In genomic region chr14:36975834-36976233, GRCh38 we compare ENCODE assay signal across 11 cellular contexts.
A peak's percentile ranks its signal among the peaks of the same experiment; 100 is the strongest.
DNase-seq lines count a peak whose midpoint lies in the region; ATAC-seq, FAIRE-seq and TF ChIP-seq lines count a peak whose summit lies in the region.
"Had no signal": no experiment of that assay in that cellular context is flagged by ENCODE, and none has a peak within 500 bp of the region (broad histone marks: within the 10 kb centered on the region; RNA-seq: fewer than 3 reads in every experiment).

No MANE protein-coding gene starts in this region.

- ATAC-seq in A549 (peak; percentile 38 to 63; a peak in 3 of 6 replicates), gastrocnemius medialis (no peak)
- no peak for ATAC-seq in CD4-positive, alpha-beta T cell (ENCODE audit: poor library complexity)

- 59% methylated on average over 3 of the region's 3 CpGs for WGBS in A549 (ENCODE audit: missing lambda C conversion rate)

- H3K4me2 ChIP-seq in A549 = peak overlapping the region; percentile 32
- H3K4me2 ChIP-seq: smooth muscle cell had no signal

- no peaks in the 10 kb centered on the region for H3K4me1 Mint-ChIP-seq in CD4-positive, alpha-beta T cell (ENCODE audit: low read depth)
- H3K4me1 Mint-ChIP-seq: naive B cell had no signal

- TF ChIP-seq RAD21 in A549 (conservative IDR thresholded peaks at IDR 0.05 in 1 of 2, IDR thresholded peaks at IDR 0.05 in 1 of 2) = peak; percentile 31 to 53; a peak in 3 of 5 replicates

- no peak for FAIRE-seq in A549 (lab: Jason Lieb, UNC)

- no peaks in the 10 kb centered on the region for H3K27me3 ChIP-seq in gastrocnemius medialis
- H3K27me3 ChIP-seq in CD4-positive, alpha-beta T cell (ENCODE audit: control insufficient read depth, insufficient read depth, low read length) = no peaks in the 10 kb centered on the region

- no peak overlapping the region for H3K4me3 Mint-ChIP-seq in CD4-positive, alpha-beta T cell
- H3K4me3 Mint-ChIP-seq: naive B cell had no signal

- TF ChIP-seq CTCF in A549 (IDR thresholded peaks at IDR 0.05) (0 out of 3 replicates have a peak, but pooled peaks have one; percentile 18), VCaP (conservative IDR thresholded peaks at IDR 0.05) (0 out of 2 replicates have a peak, but pooled peaks have one; percentile 23), gastrocnemius medialis (IDR thresholded peaks at IDR 0.05 in 4 of 5, conservative IDR thresholded peaks at IDR 0.05 in 1 of 5) (no peak)
- no peak for TF ChIP-seq CTCF in CD4-positive, alpha-beta T cell (IDR thresholded peaks at IDR 0.05)

- peaks cover 2% of the 10 kb centered on the region for H3K9me3 Mint-ChIP-seq in CD4-positive, alpha-beta T cell

- CTCF ChIA-PET in A549 (lab: Yijun Ruan, JAX) = interaction anchor here (0.7 to 0.8 kb wide), 2 partner anchors 320 to 328 kb away, joined by 3 read pairs; no protein-coding TSS in a partner anchor
- CTCF ChIA-PET in CD4-positive, alpha-beta T cell (lab: Charles Lee) = no interaction called here

- H3K4me3 ChIP-seq in A549 = no peak overlapping the region
- no peak overlapping the region for H3K4me3 ChIP-seq in gastrocnemius medialis
- H3K4me3 ChIP-seq: smooth muscle cell had no signal

- H3K36me3 Mint-ChIP-seq in CD4-positive, alpha-beta T cell (ENCODE audit: low read depth) = no peaks in the 10 kb centered on the region
- H3K36me3 Mint-ChIP-seq: naive B cell had no signal

- POLR2A ChIA-PET in A549 (lab: Yijun Ruan, JAX) = interaction anchor here (1.1 kb wide), 1 partner anchor 34 kb away, joined by 3 read pairs; no protein-coding TSS in a partner anchor
- POLR2A ChIA-PET in CD4-positive, alpha-beta T cell (lab: Charles Lee) = no interaction called here

- H3K27me3 Mint-ChIP-seq in CD4-positive, alpha-beta T cell = no peaks in the 10 kb centered on the region
- H3K27me3 Mint-ChIP-seq: naive B cell had no signal

- peak overlapping the region; percentile 79 for H3K27ac ChIP-seq in A549
- no peak overlapping the region for H3K27ac ChIP-seq in VCaP
- no peak overlapping the region for H3K27ac ChIP-seq in gastrocnemius medialis
- no peak overlapping the region for H3K27ac ChIP-seq in CD4-positive, alpha-beta T cell (ENCODE audit: low read depth, low read length)

- no peaks in the 10 kb centered on the region for H3K36me3 ChIP-seq in gastrocnemius medialis

- no peak overlapping the region for H3K27ac Mint-ChIP-seq in CD4-positive, alpha-beta T cell
- H3K27ac Mint-ChIP-seq: naive B cell had no signal

- peaks cover 58% of the 10 kb centered on the region for H3K4me1 ChIP-seq in A549
- H3K4me1 ChIP-seq in gastrocnemius medialis = no peaks in the 10 kb centered on the region

- DNase-seq in A549 (ENCODE audit: low read depth in 1 of 2, low spot score in 1 of 2) (peak in 1 of 2 experiments; percentile 76), H4 (ENCODE audit: low spot score) (peak; percentile 65), NCI-H2171 (lab: John Stamatoyannopoulos, UW) (peak; percentile 65), gastrocnemius medialis (no peak), D341Med (ENCODE audit: low spot score) (no peak), islet precursor cell (no peak)
- DNase-seq in CD4-positive, alpha-beta T cell = no peak
- DNase-seq: effector memory CD4-positive, alpha-beta T cell; naive B cell had no signal

- H3K9me3 ChIP-seq in A549 (no peaks in the 10 kb centered on the region), gastrocnemius medialis (no peaks in the 10 kb centered on the region)
- H3K9me3 ChIP-seq in CD4-positive, alpha-beta T cell (ENCODE audit: control insufficient read depth, low read length) = no peaks in the 10 kb centered on the region

- no peak for TF ChIP-seq POLR2A in A549 (IDR thresholded peaks at IDR 0.05; ENCODE audit: low read length)
- no peak for TF ChIP-seq POLR2A in gastrocnemius medialis (IDR thresholded peaks at IDR 0.05)

- in situ Hi-C loops in gastrocnemius medialis (cut with MboI; ENCODE audit: low sequenced_read_pairs in 4 of 4) = no loop called here

- TF ChIP-seq EP300 in A549 (IDR thresholded peaks at IDR 0.05) = no peak

- intact Hi-C loops in gastrocnemius medialis (cut with DNase I; ENCODE audit: low total_unique reads) = no loop called here
- intact Hi-C loops in CD4-positive, alpha-beta T cell (cut with DNase I, micrococcal nuclease) = no loop called here

TF ChIP-seq in A549, 52 proteins besides CTCF, POLR2A, EP300 and RAD21:
- TF ChIP-seq EHMT2 (IDR thresholded peaks at IDR 0.05; ENCODE audit: low read depth) (0 out of 2 replicates have a peak, but pooled peaks have one; percentile 41), E2F6 (IDR thresholded peaks at IDR 0.05; ENCODE audit: borderline replicate concordance, low read depth) (no peak)

Comparison
In these comparisons a context has a peak if more than half of its experiments do, and no peak if none do; other contexts are left out.
1. ATAC-seq: peak in A549 (2 of 2); none in gastrocnemius medialis (0 of 2) and CD4-positive, alpha-beta T cell (single experiment).
2. DNase-seq: peak in H4 (single experiment) and NCI-H2171 (single experiment); none in gastrocnemius medialis (0 of 2), D341Med (single experiment), CD4-positive, alpha-beta T cell (0 of 10) and islet precursor cell (single experiment).
3. H3K27ac ChIP-seq: peak in A549 (2 of 2); none in VCaP (single experiment), gastrocnemius medialis (0 of 4) and CD4-positive, alpha-beta T cell (single experiment).
4. CTCF ChIP-seq: peak in A549 (single experiment) and VCaP (single experiment); none in gastrocnemius medialis (0 of 5) and CD4-positive, alpha-beta T cell (single experiment).